In genomic region chr6:145964948-145965366, GRCh38 we compare ENCODE assay signal across 1 cellular context.
TF ChIP-seq lines count a peak whose summit lies in the region.

No MANE protein-coding gene starts in this region.

TF ChIP-seq in IMR-90, 13 proteins besides CTCF, POLR2A, EP300 and RAD21:
- no peak for TF ChIP-seq MXI1 (IDR thresholded peaks at IDR 0.05; ENCODE audit: borderline replicate concordance, low read depth, low read length)
- TF ChIP-seq ELK1 (IDR thresholded peaks at IDR 0.05; ENCODE audit: borderline replicate concordance, low read depth, low read length): no peak
- TF ChIP-seq RCOR1 (IDR thresholded peaks at IDR 0.05; ENCODE audit: insufficient replicate concordance, low read length): no peak
